ENCODE assay signal across 27 cellular contexts in the genomic region with DNA sequence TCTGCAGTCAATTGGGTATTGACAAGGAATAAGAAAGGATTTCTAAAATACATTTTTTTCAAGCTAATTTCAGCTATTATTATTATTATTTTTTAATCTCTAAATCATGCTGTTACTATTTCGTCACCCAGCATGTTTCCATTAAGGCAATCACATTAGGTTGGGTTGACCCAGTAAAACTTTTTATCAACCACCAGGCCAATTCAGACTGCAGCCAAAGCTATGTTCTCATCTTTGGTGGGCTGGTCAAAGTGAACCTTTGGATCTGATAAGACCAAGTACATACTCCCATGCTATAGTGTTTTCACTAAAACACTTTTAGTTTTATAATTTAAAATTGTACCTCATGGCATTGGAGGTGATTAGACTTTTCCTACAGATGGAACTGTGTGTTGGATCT.
"Had no signal": no experiment of that assay in that cellular context is flagged by ENCODE, and none has a peak within 500 bp of the region (broad histone marks: within the 10 kb centered on the region; RNA-seq: fewer than 3 reads in every experiment).

No MANE protein-coding gene starts in this region.

- DNase-seq: caudate nucleus; cerebellar nuclear complex; dorsolateral prefrontal cortex; effector CD4-positive, alpha-beta T cell; foreskin keratinocyte; hypothalamus; kidney; left colon; mesenchymal stem cell; mucosa of descending colon; naive B cell; right lobe of liver; stimulated activated CD4-positive, alpha-beta T cell treated with anti-CD3 and anti-CD28 coated beads, Interleukin-2, amount 100 ng/mL, for 24 hours; stimulated activated CD4-positive, alpha-beta T cell treated with anti-CD3 and anti-CD28 coated beads, Interleukin-4, amount 100 ng/mL, for 24 hours; stimulated activated naive CD4-positive, alpha-beta T cell treated with Interleukin-2 at 50 U/mL for 16 hours; stomach; thyroid gland; trophoblast cell had no signal

- H3K27ac Mint-ChIP-seq: naive B cell; natural killer cell treated with Interleukin-12 subunit alpha and Interleukin-12 subunit beta and Interleukin-15 and Interleukin-18, amount 100 ng/mL, for 72 hours; stimulated activated effector memory CD8-positive, alpha-beta T cell treated with anti-CD3 and anti-CD28 coated beads, Interleukin-12 subunit alpha, Interleukin-12 subunit beta, amount 100 ng/mL, for 72 hours had no signal

- H3K9me3 Mint-ChIP-seq: natural killer cell treated with Interleukin-12 subunit alpha and Interleukin-12 subunit beta and Interleukin-15 and Interleukin-18, amount 100 ng/mL, for 72 hours had no signal

- H3K4me3 Mint-ChIP-seq: mesothelial cell of epicardium; naive B cell; natural killer cell treated with Interleukin-12 subunit alpha and Interleukin-12 subunit beta and Interleukin-15 and Interleukin-18, amount 100 ng/mL, for 72 hours; neural crest cell; stimulated activated effector memory CD8-positive, alpha-beta T cell treated with anti-CD3 and anti-CD28 coated beads, Interleukin-12 subunit alpha, Interleukin-12 subunit beta, amount 100 ng/mL, for 72 hours had no signal

- H3K9me3 ChIP-seq: mucosa of descending colon, neutrophil, right lobe of liver, stomach, thyroid gland had no signal

- H2AFZ ChIP-seq: parathyroid adenoma had no signal

- H3K36me3 Mint-ChIP-seq: naive B cell; natural killer cell treated with Interleukin-12 subunit alpha and Interleukin-12 subunit beta and Interleukin-15 and Interleukin-18, amount 100 ng/mL, for 72 hours; stimulated activated effector memory CD8-positive, alpha-beta T cell treated with anti-CD3 and anti-CD28 coated beads, Interleukin-12 subunit alpha, Interleukin-12 subunit beta, amount 100 ng/mL, for 72 hours had no signal

- H3K27ac ChIP-seq: dorsolateral prefrontal cortex, epithelial cell of prostate, foreskin keratinocyte, neutrophil, parathyroid adenoma, right lobe of liver, thyroid gland had no signal

- H3K36me3 ChIP-seq: neutrophil, right lobe of liver, stomach, thyroid gland had no signal

- H3K4me1 Mint-ChIP-seq: naive B cell; stimulated activated effector memory CD8-positive, alpha-beta T cell treated with anti-CD3 and anti-CD28 coated beads, Interleukin-12 subunit alpha, Interleukin-12 subunit beta, amount 100 ng/mL, for 72 hours had no signal

- H3K27me3 ChIP-seq: dorsolateral prefrontal cortex, foreskin keratinocyte, neutrophil, right lobe of liver, stomach, thyroid gland had no signal

- H3K4me3 ChIP-seq: dorsolateral prefrontal cortex, mucosa of descending colon, right lobe of liver, stomach, thyroid gland had no signal

- H3K27me3 Mint-ChIP-seq: progenitor cell of endocrine pancreas had no signal

- H3K4me1 ChIP-seq: foreskin keratinocyte, right lobe of liver had no signal

- ATAC-seq: esophagus mucosa; foreskin keratinocyte; left colon; mucosa of descending colon; natural killer cell treated with Interleukin-12 subunit alpha and Interleukin-12 subunit beta and Interleukin-15 and Interleukin-18, amount 100 ng/mL, for 72 hours; right lobe of liver; stimulated activated effector memory CD8-positive, alpha-beta T cell treated with anti-CD3 and anti-CD28 coated beads, Interleukin-12 subunit alpha, Interleukin-12 subunit beta, amount 100 ng/mL, for 72 hours had no signal
